19 cellular contexts compared by ENCODE assay signal in the genomic region with DNA sequence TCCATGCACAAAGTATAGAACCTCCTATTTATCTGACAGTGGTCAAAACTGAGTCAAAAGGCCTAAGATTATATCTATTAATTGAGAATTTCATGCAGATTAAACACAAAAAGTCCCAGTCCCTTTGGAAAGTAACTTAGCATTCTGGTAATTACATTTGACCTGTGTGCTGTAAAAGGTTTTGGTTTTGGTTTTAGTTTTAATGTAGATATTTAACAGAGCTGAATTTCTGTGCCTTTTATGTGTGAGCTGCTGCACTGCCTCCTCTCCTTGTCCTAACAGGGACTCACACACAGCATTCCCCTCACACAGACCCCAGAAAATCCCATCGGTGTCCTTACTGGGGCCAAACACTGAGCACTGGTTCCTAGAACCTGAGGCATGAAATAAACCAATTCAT. TPM values are rescaled to one million over a fixed set of nuclear protein-coding genes. Genes with fewer than 3 reads are reported as not detected.
DNase-seq lines count a peak whose midpoint lies in the region; ATAC-seq and TF ChIP-seq lines count a peak whose summit lies in the region.
"Had no signal": no experiment of that assay in that cellular context is flagged by ENCODE, and none has a peak within 500 bp of the region (broad histone marks: within the 10 kb centered on the region; RNA-seq: fewer than 3 reads in every experiment).

No MANE protein-coding gene starts in this region.

- no peaks in the 10 kb centered on the region for H3K79me2 ChIP-seq in mammary epithelial cell (ENCODE audit: insufficient read depth, low read length)

- intact Hi-C loops in left colon (cut with DNase I, micrococcal nuclease) = loop anchor here in 1 of 2 donors (5.0 to 10.0 kb wide), 3 partner anchors 262 to 565 kb away; no protein-coding TSS in a partner anchor
- intact Hi-C loops in mammary epithelial cell (cut with micrococcal nuclease) = loop anchor here (5.0 to 10.0 kb wide), 2 partner anchors 632 to 735 kb away; no protein-coding TSS in a partner anchor

- ATAC-seq in GM18858 (IDR thresholded peaks at IDR 0.05; ENCODE audit: unreplicated experiment) (peak; percentile 85), GM21515 (IDR thresholded peaks at IDR 0.05; ENCODE audit: unreplicated experiment) (peak; percentile 76), HG03066 (IDR thresholded peaks at IDR 0.05; ENCODE audit: low read depth, unreplicated experiment) (peak; percentile 66), left colon (peak; percentile 27), GM21360 (IDR thresholded peaks at IDR 0.05; ENCODE audit: unreplicated experiment) (no peak), upper lobe of left lung (ENCODE audit: low FRiP score in 2 of 2) (no peak)
- ATAC-seq: activated T-cell treated with anti-CD3 and anti-CD28 coated beads, Interleukin-2, amount 50 U/mL, for 72 hours; stimulated activated naive B cell treated with anti-CD40 and anti-IgM and Interleukin-4, amounts not matched to agents 10 μg/mL and 1 μg/mL and 100 μg/mL, for 72 hours had no signal

- no peaks in the 10 kb centered on the region for H3K36me3 ChIP-seq in upper lobe of left lung
- no peaks in the 10 kb centered on the region for H3K36me3 ChIP-seq in mammary epithelial cell (ENCODE audit: insufficient read depth, low read length)
- H3K36me3 ChIP-seq: BLaER1, SJSA1 had no signal

- TF ChIP-seq POLR2A in upper lobe of left lung (IDR thresholded peaks at IDR 0.05) = no peak

- TF ChIP-seq CTCF in upper lobe of left lung (IDR thresholded peaks at IDR 0.05) = no peak
- no peak for TF ChIP-seq CTCF in mammary epithelial cell (conservative IDR thresholded peaks at IDR 0.05 in 1 of 2, IDR thresholded peaks at IDR 0.05 in 1 of 2; ENCODE audit: extremely low read depth in 1 of 2, insufficient read depth in 1 of 2, low read depth in 1 of 2, low read length in 2 of 2)

- dilution Hi-C loops in mammary epithelial cell (cut with HindIII; ENCODE audit: low sequenced_read_pairs) = no loop called here

- no peak overlapping the region for H3K4me2 ChIP-seq in mammary epithelial cell (ENCODE audit: insufficient read depth, low read depth, low read length)
- H3K4me2 ChIP-seq: BLaER1 had no signal

- H3K27me3 ChIP-seq in upper lobe of left lung (no peaks in the 10 kb centered on the region), mammary epithelial cell (ENCODE audit: insufficient read depth, low read length) (no peaks in the 10 kb centered on the region)
- H3K27me3 ChIP-seq: BLaER1, SJSA1 had no signal

- CTCF ChIA-PET in mammary epithelial cell (lab: Charles Lee; ENCODE audit: low non-redundant PET) = no interaction called here

- no peak overlapping the region for H2AFZ ChIP-seq in mammary epithelial cell (ENCODE audit: low read depth, low read length)

- H3K9me3 ChIP-seq in upper lobe of left lung (no peaks in the 10 kb centered on the region), mammary epithelial cell (replicated peaks; ENCODE audit: insufficient read depth, low read length) (no peaks in the 10 kb centered on the region)
- H3K9me3 ChIP-seq: SJSA1 had no signal

- H3K4me1 ChIP-seq in upper lobe of left lung (peaks cover 0 to 11% (median 7%) of the 10 kb centered on the region in 4 donors), mammary epithelial cell (ENCODE audit: insufficient read depth, low read length) (no peaks in the 10 kb centered on the region)
- H3K4me1 ChIP-seq: BLaER1 had no signal

- in situ Hi-C loops in mammary epithelial cell (cut with MboI; ENCODE audit: low sequenced_read_pairs in 2 of 2) = loop anchor here (5.0 to 25.0 kb wide), 4 partner anchors 172 to 555 kb away; a partner anchor contains a TSS

- H3K27ac ChIP-seq in upper lobe of left lung (no peak overlapping the region), mammary epithelial cell (ENCODE audit: insufficient read depth, low read depth, low read length) (no peak overlapping the region)
- H3K27ac ChIP-seq: BLaER1, SJSA1 had no signal

- TF ChIP-seq EP300 in upper lobe of left lung (IDR thresholded peaks at IDR 0.05) = no peak

- no peaks in the 10 kb centered on the region for H4K20me1 ChIP-seq in mammary epithelial cell (ENCODE audit: insufficient read depth, low read length)
- H4K20me1 ChIP-seq: BLaER1 had no signal

- WGBS in upper lobe of left lung, 2 donors = 88 to 96% methylated on average over 1 of the region's 1 CpG
- 93% methylated on average over 1 of the region's 1 CpG for whole genome bisulfite sequencing in mammary epithelial cell (ENCODE audit: low coverage, missing lambda C conversion rate)

- no peak for DNase-seq in left colon
- DNase-seq in upper lobe of left lung = no peak
- DNase-seq in mammary epithelial cell = no peak
- no peak for DNase-seq in NCI-H446 treated with DMSO at 0.1 percent for 48 hours (lab: John Stamatoyannopoulos, UW)
- DNase-seq: activated B cell treated with CpG ODN at 0.5 μM for 24 hours; activated T-cell treated with anti-CD3 and anti-CD28 coated beads, Interleukin-2, amount 50 U/mL, for 72 hours; effector CD4-positive, alpha-beta T cell; KG1; midbrain; NCI-H187; posterior cingulate gyrus; stimulated activated CD4-positive, alpha-beta T cell treated with anti-CD3 and anti-CD28 coated beads, Interleukin-2, amount 100 ng/mL, for 48 hours; stimulated activated naive B cell treated with anti-CD40 and anti-IgM and Interleukin-4, amounts not matched to agents 10 μg/mL and 1 μg/mL and 100 μg/mL, for 72 hours had no signal

- H3K4me3 ChIP-seq in upper lobe of left lung = no peak overlapping the region
- H3K4me3 ChIP-seq in mammary epithelial cell (replicated peaks in 1 of 3; ENCODE audit: insufficient read depth in 1 of 3, low read depth in 2 of 3, low read length in 3 of 3) = no peak overlapping the region
- H3K4me3 ChIP-seq: BLaER1, SJSA1 had no signal

- BruUV-seq in mammary epithelial cell (replicated peaks; lab: Mats Ljungman, UMichigan) = no TSS peak

- no peak overlapping the region for H3K9ac ChIP-seq in mammary epithelial cell (ENCODE audit: insufficient read depth, low read length)
- H3K9ac ChIP-seq: BLaER1 had no signal

RNA-seq across cellular contexts. Expression of a gene that starts 31.0 kb away (rescaled TPM):
- total RNA-seq in left colon (1 to 10 TPM; 3.8 to 7.8 TPM), upper lobe of left lung (10 to 100 TPM in 1 of 6 donors, 1 to 10 TPM in 5; 4.1 to 14.7 (median 5.8) TPM), mammary epithelial cell (10 to 100 TPM in 1 of 2 donors, 1 to 10 TPM in 1; 8.9 to 10.8 TPM)
- 1.2 TPM for polyA plus RNA-seq in mammary epithelial cell
- 4.5 TPM for polyA minus RNA-seq in mammary epithelial cell

Comparison
In these comparisons a context has a peak if more than half of its experiments do, and no peak if none do; other contexts are left out.
1. ATAC-seq: peak in GM18858 (single experiment), GM21515 (single experiment), HG03066 (single experiment) and left colon (single experiment); none in GM21360 (single experiment) and upper lobe of left lung (0 of 2).